ENCODE assay signal across 1 cellular context in the genomic region with DNA sequence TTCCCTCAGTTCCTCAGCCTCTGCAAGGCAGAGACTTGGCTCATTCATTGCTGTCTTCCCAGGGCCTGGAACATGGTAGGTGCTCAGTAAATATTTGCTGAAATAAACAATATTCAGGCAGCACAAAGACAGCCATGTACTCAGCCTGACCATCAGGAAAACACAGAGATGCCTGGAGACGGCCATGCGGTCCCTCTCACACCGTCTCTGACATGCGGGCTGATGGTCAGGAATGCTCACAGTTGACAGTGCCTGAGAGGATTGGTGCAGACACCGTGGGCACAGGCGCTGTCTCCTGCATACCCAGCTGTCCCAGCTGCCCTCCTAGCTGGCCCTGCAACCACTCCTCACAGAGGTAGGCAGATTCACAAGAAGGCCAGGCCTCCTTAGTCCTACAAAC.
TF ChIP-seq lines count a peak whose summit lies in the region.

No MANE protein-coding gene starts in this region.

TF ChIP-seq in SK-N-SH treated with all-trans-retinoic acid at 6 μM for 48 hours, 23 proteins besides CTCF, POLR2A, EP300 and RAD21 (continued from another document):
- no peak for TF ChIP-seq CREB5 (CRISPR knock-in tag; IDR thresholded peaks at IDR 0.05; ENCODE audit: low read depth)
- no peak for TF ChIP-seq POU6F1 (CRISPR knock-in tag; IDR thresholded peaks at IDR 0.05; ENCODE audit: borderline replicate concordance, low read depth)
- no peak for TF ChIP-seq ZNF565 (CRISPR knock-in tag; conservative IDR thresholded peaks at IDR 0.05; ENCODE audit: low read depth)
- TF ChIP-seq ZFP3 (CRISPR knock-in tag; IDR thresholded peaks at IDR 0.05) = no peak
- TF ChIP-seq ZFP30 (CRISPR knock-in tag; IDR thresholded peaks at IDR 0.05) = no peak
- no peak for TF ChIP-seq SNAI2 (CRISPR knock-in tag; IDR thresholded peaks at IDR 0.05)
- TF ChIP-seq, protein P1, sequence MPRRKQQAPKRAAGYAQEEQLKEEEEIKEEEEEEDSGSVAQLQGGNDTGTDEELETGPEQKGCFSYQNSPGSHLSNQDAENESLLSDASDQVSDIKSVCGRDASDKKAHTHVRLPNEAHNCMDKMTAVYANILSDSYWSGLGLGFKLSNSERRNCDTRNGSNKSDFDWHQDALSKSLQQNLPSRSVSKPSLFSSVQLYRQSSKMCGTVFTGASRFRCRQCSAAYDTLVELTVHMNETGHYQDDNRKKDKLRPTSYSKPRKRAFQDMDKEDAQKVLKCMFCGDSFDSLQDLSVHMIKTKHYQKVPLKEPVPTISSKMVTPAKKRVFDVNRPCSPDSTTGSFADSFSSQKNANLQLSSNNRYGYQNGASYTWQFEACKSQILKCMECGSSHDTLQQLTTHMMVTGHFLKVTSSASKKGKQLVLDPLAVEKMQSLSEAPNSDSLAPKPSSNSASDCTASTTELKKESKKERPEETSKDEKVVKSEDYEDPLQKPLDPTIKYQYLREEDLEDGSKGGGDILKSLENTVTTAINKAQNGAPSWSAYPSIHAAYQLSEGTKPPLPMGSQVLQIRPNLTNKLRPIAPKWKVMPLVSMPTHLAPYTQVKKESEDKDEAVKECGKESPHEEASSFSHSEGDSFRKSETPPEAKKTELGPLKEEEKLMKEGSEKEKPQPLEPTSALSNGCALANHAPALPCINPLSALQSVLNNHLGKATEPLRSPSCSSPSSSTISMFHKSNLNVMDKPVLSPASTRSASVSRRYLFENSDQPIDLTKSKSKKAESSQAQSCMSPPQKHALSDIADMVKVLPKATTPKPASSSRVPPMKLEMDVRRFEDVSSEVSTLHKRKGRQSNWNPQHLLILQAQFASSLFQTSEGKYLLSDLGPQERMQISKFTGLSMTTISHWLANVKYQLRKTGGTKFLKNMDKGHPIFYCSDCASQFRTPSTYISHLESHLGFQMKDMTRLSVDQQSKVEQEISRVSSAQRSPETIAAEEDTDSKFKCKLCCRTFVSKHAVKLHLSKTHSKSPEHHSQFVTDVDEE (CRISPR knock-in tag; IDR thresholded peaks at IDR 0.05) = no peak
- no peak for TF ChIP-seq GLIS3 (CRISPR knock-in tag; IDR thresholded peaks at IDR 0.05)
- TF ChIP-seq, protein P2, sequence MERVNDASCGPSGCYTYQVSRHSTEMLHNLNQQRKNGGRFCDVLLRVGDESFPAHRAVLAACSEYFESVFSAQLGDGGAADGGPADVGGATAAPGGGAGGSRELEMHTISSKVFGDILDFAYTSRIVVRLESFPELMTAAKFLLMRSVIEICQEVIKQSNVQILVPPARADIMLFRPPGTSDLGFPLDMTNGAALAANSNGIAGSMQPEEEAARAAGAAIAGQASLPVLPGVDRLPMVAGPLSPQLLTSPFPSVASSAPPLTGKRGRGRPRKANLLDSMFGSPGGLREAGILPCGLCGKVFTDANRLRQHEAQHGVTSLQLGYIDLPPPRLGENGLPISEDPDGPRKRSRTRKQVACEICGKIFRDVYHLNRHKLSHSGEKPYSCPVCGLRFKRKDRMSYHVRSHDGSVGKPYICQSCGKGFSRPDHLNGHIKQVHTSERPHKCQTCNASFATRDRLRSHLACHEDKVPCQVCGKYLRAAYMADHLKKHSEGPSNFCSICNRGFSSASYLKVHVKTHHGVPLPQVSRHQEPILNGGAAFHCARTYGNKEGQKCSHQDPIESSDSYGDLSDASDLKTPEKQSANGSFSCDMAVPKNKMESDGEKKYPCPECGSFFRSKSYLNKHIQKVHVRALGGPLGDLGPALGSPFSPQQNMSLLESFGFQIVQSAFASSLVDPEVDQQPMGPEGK (CRISPR knock-in tag; IDR thresholded peaks at IDR 0.05; ENCODE audit: borderline replicate concordance) = no peak
- TF ChIP-seq ARNTL (CRISPR knock-in tag; IDR thresholded peaks at IDR 0.05; ENCODE audit: borderline replicate concordance, low read depth) = no peak
- TF ChIP-seq ZNF70 (CRISPR knock-in tag; IDR thresholded peaks at IDR 0.05) = no peak
